7 cellular contexts compared by ENCODE assay signal in the genomic region with DNA sequence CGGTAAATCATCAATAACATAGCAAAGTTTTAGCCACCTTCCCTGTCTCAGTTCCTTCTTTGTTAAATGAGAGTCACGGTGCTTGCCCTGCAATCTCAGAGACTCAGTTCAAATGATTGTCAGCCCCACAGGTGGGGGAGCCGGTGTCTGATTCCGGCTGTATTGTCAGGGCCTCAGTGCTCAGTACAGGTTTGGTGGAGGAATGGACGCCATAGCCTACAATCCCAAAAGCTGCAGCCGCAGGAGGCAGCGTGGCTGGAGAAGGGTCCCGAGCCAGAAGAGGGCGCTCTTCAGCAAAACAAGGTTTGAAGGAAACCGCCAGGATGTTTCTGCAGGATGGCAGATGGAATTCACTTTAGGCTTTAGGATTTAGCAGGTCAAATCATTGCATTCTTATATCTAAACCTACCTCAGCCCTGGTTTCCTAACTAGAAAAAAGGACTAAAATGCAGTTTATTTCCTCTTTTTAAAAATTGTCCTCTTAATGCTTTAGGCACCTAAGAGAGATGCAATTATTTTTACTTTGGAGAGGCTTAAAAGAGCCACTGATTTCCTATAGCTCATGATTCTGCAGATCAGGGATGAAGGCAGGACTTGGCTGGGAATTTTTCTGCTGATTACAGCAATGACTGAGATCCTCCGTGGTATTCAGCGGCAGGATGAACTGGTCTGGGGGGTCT. TPM values are rescaled to one million over a fixed set of nuclear protein-coding genes. Genes with fewer than 3 reads are reported as not detected.
DNase-seq lines count a peak whose midpoint lies in the region; ATAC-seq and TF ChIP-seq lines count a peak whose summit lies in the region.

No MANE protein-coding gene starts in this region.

- intact Hi-C loops in cardiac septum (cut with DNase I) = loop anchor here (1.0 to 5.0 kb wide), 3 partner anchors 119 to 253 kb away; partner anchors contain the start of gene JDP2
- intact Hi-C loops in prostate gland (cut with DNase I) = loop anchor here (1.0 to 5.0 kb wide), 3 partner anchors 180 to 349 kb away; no protein-coding TSS in a partner anchor

- H3K27me3 ChIP-seq in prostate gland (replicated peaks; ENCODE audit: insufficient read depth) = no peaks in the 10 kb centered on the region

- no peak overlapping the region for H3K27ac ChIP-seq in prostate gland

- H3K36me3 ChIP-seq in prostate gland = no peaks in the 10 kb centered on the region

- H3K9me3 ChIP-seq in prostate gland = no peaks in the 10 kb centered on the region

- TF ChIP-seq CTCF in GM12875 (IDR thresholded peaks at IDR 0.05; ENCODE audit: borderline replicate concordance, insufficient read depth, low read depth, low read length) (peak; percentile 87), prostate gland (IDR thresholded peaks at IDR 0.05) (peak; percentile 72 to 94 (median 92))

- no peaks in the 10 kb centered on the region for H3K4me1 ChIP-seq in prostate gland (replicated peaks)

- DNase-seq in NCI-H146 (lab: John Stamatoyannopoulos, UW) (peak; percentile 55), T follicular helper cell (ENCODE audit: low read depth) (peak; percentile 62), cardiac septum (ENCODE audit: low spot score) (peak; percentile 91), prostate gland (ENCODE audit: low spot score) (peak; percentile 86)
- peak; percentile 52 for DNase-seq in activated naive CD8-positive, alpha-beta T cell treated with anti-CD3 and anti-CD28 coated beads, Interleukin-2, amount 50 U/mL, for 16 hours (ENCODE audit: low read depth, low spot score)

- 16% methylated on average over 12 of the region's 12 CpGs for WGBS in prostate gland

- no peak for TF ChIP-seq POLR2A in prostate gland (IDR thresholded peaks at IDR 0.05)

- H3K4me3 ChIP-seq in GM12875 (ENCODE audit: low read depth, low read length) (no peak overlapping the region), prostate gland (no peak overlapping the region)

- ATAC-seq in GM18520 (IDR thresholded peaks at IDR 0.05; ENCODE audit: unreplicated experiment) = no peak

RNA-seq across cellular contexts. Expression of gene FOS, which starts 29.2 kb away (rescaled TPM):
- total RNA-seq in cardiac septum = 25.8 TPM
- 100 to 1,000 TPM in 1 of 2 donors, 10 to 100 TPM in 1; 73.9 to 127 TPM for total RNA-seq in prostate gland
